In genomic region chrX:119602701-119603255, GRCh38 we compare ENCODE assay signal across 17 cellular contexts.
"Had no signal": no experiment of that assay in that cellular context is flagged by ENCODE, and none has a peak within 500 bp of the region (broad histone marks: within the 10 kb centered on the region; RNA-seq: fewer than 3 reads in every experiment).

No MANE protein-coding gene starts in this region.

- H3K4me1 ChIP-seq: body of pancreas, neural progenitor cell, pancreas, uterus had no signal

- H3K36me3 ChIP-seq: neural progenitor cell, pancreas, tibial artery, uterus had no signal

- FAIRE-seq: pancreas had no signal

- DNase-seq: activated CD4-positive, alpha-beta T cell treated with anti-CD3 and anti-CD28 coated beads, Interleukin-2, amount 10 ng/mL, durations not matched to agents 7 days and 5 days; activated CD4-positive, CD25-positive, alpha-beta regulatory T cell; activated naive CD8-positive, alpha-beta T cell treated with anti-CD3 and anti-CD28 coated beads for 36 hours; amygdala; body of pancreas; cortex of kidney; effector CD4-positive, alpha-beta T cell; foreskin fibroblast; glutamatergic neuron; kidney glomerular epithelial cell; pancreas; tibial artery; uterus had no signal

- H2AFZ ChIP-seq: neural progenitor cell had no signal

- H3K27me3 ChIP-seq: body of pancreas, neural progenitor cell, pancreas, tibial artery, uterus had no signal

- H3K4me2 ChIP-seq: neural progenitor cell had no signal

- ATAC-seq: body of pancreas; pancreas; stimulated activated effector memory CD8-positive, alpha-beta T cell treated with anti-CD3 and anti-CD28 coated beads, Interleukin-12 subunit alpha, Interleukin-12 subunit beta, amount 100 ng/mL, for 72 hours had no signal

- H3K4me3 Mint-ChIP-seq: activated CD4-positive, alpha-beta T cell treated with anti-CD3 and anti-CD28 coated beads, Interleukin-2, amount 10 ng/mL, durations not matched to agents 7 days and 5 days; activated naive CD8-positive, alpha-beta T cell treated with anti-CD3 and anti-CD28 coated beads for 36 hours; activated T-helper 1 cell treated with anti-CD3 and anti-CD28 coated beads, Interleukin-12 subunit alpha, Interleukin-12 subunit beta, Interleukin-2, Interleukin-4 antibody, amounts not matched to agents 30 ng/mL and 10 ng/mL and 1 ng/mL, durations not matched to agents 14 hours and 24 hours and 36 hours; mesothelial cell of epicardium; neural progenitor cell; stimulated activated effector memory CD8-positive, alpha-beta T cell treated with anti-CD3 and anti-CD28 coated beads, Interleukin-12 subunit alpha, Interleukin-12 subunit beta, amount 100 ng/mL, for 72 hours had no signal

- H3K27me3 Mint-ChIP-seq: activated CD4-positive, alpha-beta T cell treated with anti-CD3 and anti-CD28 coated beads, Interleukin-2, amount 10 ng/mL, durations not matched to agents 7 days and 5 days; activated naive CD8-positive, alpha-beta T cell treated with anti-CD3 and anti-CD28 coated beads for 36 hours had no signal

- H3K9me3 ChIP-seq: body of pancreas, pancreas, tibial artery, uterus had no signal

- H3K9me3 Mint-ChIP-seq: activated CD4-positive, alpha-beta T cell treated with anti-CD3 and anti-CD28 coated beads, Interleukin-2, amount 10 ng/mL, durations not matched to agents 7 days and 5 days; activated naive CD8-positive, alpha-beta T cell treated with anti-CD3 and anti-CD28 coated beads for 36 hours; activated T-helper 1 cell treated with anti-CD3 and anti-CD28 coated beads, Interleukin-12 subunit alpha, Interleukin-12 subunit beta, Interleukin-2, Interleukin-4 antibody, amounts not matched to agents 30 ng/mL and 10 ng/mL and 1 ng/mL, durations not matched to agents 14 hours and 24 hours and 36 hours; stimulated activated effector memory CD8-positive, alpha-beta T cell treated with anti-CD3 and anti-CD28 coated beads, Interleukin-12 subunit alpha, Interleukin-12 subunit beta, amount 100 ng/mL, for 72 hours had no signal

- H3K9ac ChIP-seq: neural progenitor cell had no signal

- H3K4me3 ChIP-seq: body of pancreas, neural progenitor cell, pancreas, tibial artery, uterus had no signal

- H3K27ac ChIP-seq: body of pancreas, neural progenitor cell, pancreas, tibial artery, uterus had no signal

- H3K27ac Mint-ChIP-seq: activated CD4-positive, alpha-beta T cell treated with anti-CD3 and anti-CD28 coated beads, Interleukin-2, amount 10 ng/mL, durations not matched to agents 7 days and 5 days; activated naive CD8-positive, alpha-beta T cell treated with anti-CD3 and anti-CD28 coated beads for 36 hours; activated T-helper 1 cell treated with anti-CD3 and anti-CD28 coated beads, Interleukin-12 subunit alpha, Interleukin-12 subunit beta, Interleukin-2, Interleukin-4 antibody, amounts not matched to agents 30 ng/mL and 10 ng/mL and 1 ng/mL, durations not matched to agents 14 hours and 24 hours and 36 hours; mesothelial cell of epicardium; neural progenitor cell; stimulated activated effector memory CD8-positive, alpha-beta T cell treated with anti-CD3 and anti-CD28 coated beads, Interleukin-12 subunit alpha, Interleukin-12 subunit beta, amount 100 ng/mL, for 72 hours had no signal
